ENCODE assay signal across 8 cellular contexts in genomic region chr6:43772571-43773049, GRCh38. TPM values are rescaled to one million over a fixed set of nuclear protein-coding genes. Genes with fewer than 3 reads are reported as not detected.
DNase-seq lines count a peak whose midpoint lies in the region; ATAC-seq, FAIRE-seq and TF ChIP-seq lines count a peak whose summit lies in the region.

No MANE protein-coding gene starts in this region.

- ATAC-seq in naive B cell (ENCODE audit: low read depth in 2 of 2) (no peak), GM21423 (IDR thresholded peaks at IDR 0.05; ENCODE audit: unreplicated experiment) (no peak), HG03439 (IDR thresholded peaks at IDR 0.05; ENCODE audit: unreplicated experiment) (no peak)

- H3K27ac ChIP-seq in H9 (ENCODE audit: insufficient read length, low read depth, low read length) (no peak overlapping the region), RWPE1 (peak overlapping the region; percentile 93), endothelial cell of umbilical vein (ENCODE audit: insufficient read depth, low read depth, low read length) (peak overlapping the region; percentile 71)

- WGBS in H9 (ENCODE audit: extremely low coverage, insufficient read length, low lambda C conversion rate) = no CpG with 5 or more reads among the region's 7 CpGs

- dilution Hi-C loops in endothelial cell of umbilical vein (cut with MboI; ENCODE audit: extremely low pct_ligation_motif_present, low sequenced_read_pairs) = no loop called here

- H2BK12ac ChIP-seq in H9 (ENCODE audit: insufficient read length, low read depth, low read length) = no peak overlapping the region

- H3K36me3 Mint-ChIP-seq in H9 (ENCODE audit: insufficient read depth in 1 of 3, low read depth in 3 of 3) (peaks cover 11 to 21% (median 13%) of the 10 kb centered on the region in 3 experiments), naive B cell (no peaks in the 10 kb centered on the region)

- H3K4me1 ChIP-seq in H9 (ENCODE audit: insufficient read depth, low read length) (peaks cover 5% of the 10 kb centered on the region; the same call in 1 of the 2 replicates), endothelial cell of umbilical vein (ENCODE audit: control insufficient read depth, extremely low read depth, insufficient read depth, low read length) (peaks cover 19% of the 10 kb centered on the region)

- H2AFZ ChIP-seq in H9 (ENCODE audit: low read length) (no peak overlapping the region), endothelial cell of umbilical vein (ENCODE audit: low read depth, low read length) (peak overlapping the region; percentile 20)

- H3K4me3 Mint-ChIP-seq in H9 (peak overlapping the region; percentile 87 to 94), naive B cell (peak overlapping the region; percentile 62 to 98 (median 84))

- peak overlapping the region; percentile 65 for H4K5ac ChIP-seq in H9 (ENCODE audit: insufficient read length, low read depth, low read length)

- H4K8ac ChIP-seq in H9 (replicated peaks; ENCODE audit: insufficient read length, low read depth, low read length) = no peak overlapping the region

- no peak overlapping the region for H3K56ac ChIP-seq in H9 (ENCODE audit: insufficient read length, low read depth, low read length)

- no peaks in the 10 kb centered on the region for H3K9me3 ChIP-seq in H9 (ENCODE audit: control insufficient read depth, low read depth, low read length)
- no peaks in the 10 kb centered on the region for H3K9me3 ChIP-seq in endothelial cell of umbilical vein (replicated peaks; ENCODE audit: control insufficient read depth, insufficient read depth, low read length)

- H3K4me2 ChIP-seq in H9 (ENCODE audit: insufficient read depth, insufficient read length, low read length) = peak overlapping the region; percentile 93
- peak overlapping the region; percentile 86 for H3K4me2 ChIP-seq in endothelial cell of umbilical vein (ENCODE audit: insufficient read depth, low read length)

- TF ChIP-seq CTCF in H9 (conservative IDR thresholded peaks at IDR 0.05) = peak; percentile 32; the same call in 1 of the 3 replicates
- no peak for TF ChIP-seq CTCF in RWPE1 (conservative IDR thresholded peaks at IDR 0.05; ENCODE audit: low read depth)
- no peak for TF ChIP-seq CTCF in endothelial cell of umbilical vein (IDR thresholded peaks at IDR 0.05; ENCODE audit: extremely low read depth in 1 of 2, insufficient read depth in 1 of 2, low read depth in 1 of 2, low read length in 2 of 2)

- H3K27me3 Mint-ChIP-seq in H9 (ENCODE audit: low read depth) (no peaks in the 10 kb centered on the region), naive B cell (peaks cover 14 to 42% (median 17%) of the 10 kb centered on the region in 3 donors)

- FAIRE-seq in endothelial cell of umbilical vein (lab: Jason Lieb, UNC) = peak; percentile 35

- BruUV-seq in endothelial cell of umbilical vein (replicated peaks; lab: Mats Ljungman, UMichigan) = no TSS peak

- CTCF ChIA-PET in RWPE1 (lab: Yijun Ruan, JAX) (interaction anchor here (0.5 to 3.5 kb wide), 16 partner anchors 14 to 384 kb away, joined by 3 to 33 read pairs (median 3); no protein-coding TSS in a partner anchor), endothelial cell of umbilical vein (lab: Charles Lee) (interaction anchor here (0.6 to 5.6 kb wide), 17 partner anchors 10 to 318 kb away, joined by 3 to 141 read pairs (median 4); partner anchors contain the start of genes MAD2L1BP and RSPH9)

- H3K9me3 Mint-ChIP-seq in H9 (no peaks in the 10 kb centered on the region; a peak in 1 of 5 replicates), naive B cell (no peaks in the 10 kb centered on the region)

- POLR2A ChIA-PET in RWPE1 (lab: Yijun Ruan, JAX; ENCODE audit: low non-redundant PET) (interaction anchor here (0.9 kb wide), 1 partner anchor 48 kb away, joined by 3 read pairs; no protein-coding TSS in a partner anchor), endothelial cell of umbilical vein (lab: Charles Lee) (interaction anchor here (1.1 kb wide), 1 partner anchor 104 kb away, joined by 3 read pairs; no protein-coding TSS in a partner anchor)

- no peak overlapping the region for H2BK15ac ChIP-seq in H9 (ENCODE audit: low read depth, low read length)

- H3K9me1 ChIP-seq in endothelial cell of umbilical vein (replicated peaks; ENCODE audit: control insufficient read depth, extremely low read depth, insufficient read depth, low read length) = no peaks in the 10 kb centered on the region

- H3K14ac ChIP-seq in H9 (ENCODE audit: insufficient read depth, low read length) = peak overlapping the region; percentile 94

- peak overlapping the region; percentile 93 for H3K18ac ChIP-seq in H9 (ENCODE audit: insufficient read length, low read depth, low read length)

- H4K20me1 ChIP-seq in H9 (ENCODE audit: control insufficient read depth, insufficient read depth, insufficient read length) (no peaks in the 10 kb centered on the region), endothelial cell of umbilical vein (replicated peaks; ENCODE audit: control insufficient read depth, extremely low read depth, insufficient read depth, low read length) (no peaks in the 10 kb centered on the region)

- no peaks in the 10 kb centered on the region for H3K79me1 ChIP-seq in H9 (ENCODE audit: insufficient read depth, low read depth, low read length, poor library complexity, severe bottlenecking)

- peaks cover 36 to 47% of the 10 kb centered on the region in 2 experiments for H3K4me1 Mint-ChIP-seq in H9
- H3K4me1 Mint-ChIP-seq in naive B cell = peaks cover 37 to 58% (median 49%) of the 10 kb centered on the region in 3 donors

- H3K36me3 ChIP-seq in endothelial cell of umbilical vein (ENCODE audit: control insufficient read depth in 2 of 2, extremely low read depth in 1 of 2, insufficient read depth in 2 of 2, low read length in 2 of 2) = peaks cover 0 to under 1% of the 10 kb centered on the region in 2 experiments

- peak overlapping the region; percentile 91 for H4K91ac ChIP-seq in H9 (ENCODE audit: insufficient read length, low read depth, low read length)

- 0 out of 2 replicates have a peak overlapping the region, but pooled peaks have one; percentile 49 for H3K4ac ChIP-seq in H9 (ENCODE audit: low read depth, low read length)

- no peak overlapping the region for H2BK5ac ChIP-seq in H9 (ENCODE audit: insufficient read length, low read length)

- no peak overlapping the region for H2BK20ac ChIP-seq in H9 (ENCODE audit: low read depth, low read length, poor library complexity, severe bottlenecking)

- no peak for TF ChIP-seq POLR2A in endothelial cell of umbilical vein (IDR thresholded peaks at IDR 0.05; ENCODE audit: low read depth, low read length)

- H3K79me2 ChIP-seq in H9 (ENCODE audit: insufficient read depth, low read length) (peaks cover 3% of the 10 kb centered on the region; the same call in 1 of the 2 replicates), endothelial cell of umbilical vein (ENCODE audit: control insufficient read depth, insufficient read depth, low read length) (peaks cover 16% of the 10 kb centered on the region)

- no peak overlapping the region for H2AK5ac ChIP-seq in H9 (ENCODE audit: insufficient read length, low read length)

- H3K27me3 ChIP-seq in H9 (ENCODE audit: insufficient read depth, low read length) (no peaks in the 10 kb centered on the region), endothelial cell of umbilical vein (ENCODE audit: control insufficient read depth in 2 of 2, insufficient read depth in 2 of 2, low read length in 2 of 2) (no peaks in the 10 kb centered on the region)

- peak overlapping the region in 2 of 3 experiments; percentile 75 to 86 for H3K4me3 ChIP-seq in endothelial cell of umbilical vein (replicated peaks in 1 of 3; ENCODE audit: insufficient read depth in 1 of 3, low read depth in 1 of 3, low read length in 3 of 3)

- peak; percentile 73 for DNase-seq in H9
- DNase-seq in RWPE1 (ENCODE audit: low spot score) = no peak
- DNase-seq in endothelial cell of umbilical vein (ENCODE audit: low read depth, low spot score) = peak; percentile 31
- no peak for DNase-seq in naive B cell
- DNase-seq in NCI-H2107 treated with DMSO at 0.1 percent for 48 hours (lab: John Stamatoyannopoulos, UW; ENCODE audit: unreplicated experiment) = no peak
- DNase-seq in NOMO-1 (lab: John Stamatoyannopoulos, UW; ENCODE audit: unreplicated experiment in 2 of 2) = no peak

- H2BK120ac ChIP-seq in H9 (ENCODE audit: low read depth, low read length, poor library complexity, severe bottlenecking) = no peak overlapping the region

- H3K23ac ChIP-seq in H9 (ENCODE audit: insufficient read length, low read depth, low read length) = no peak overlapping the region

- H3K9ac ChIP-seq in H9 (ENCODE audit: extremely low read depth, insufficient read length, low read length) = peak overlapping the region; percentile 83
- H3K9ac ChIP-seq in endothelial cell of umbilical vein (replicated peaks; ENCODE audit: extremely low read depth, insufficient read depth, low read length) = peak overlapping the region; percentile 90

- H3K27ac Mint-ChIP-seq in H9 (peak overlapping the region; percentile 73 to 98 (median 88); a peak in 4 of 7 replicates), naive B cell (no peak overlapping the region)

- H3T11ph ChIP-seq in H9 (ENCODE audit: low read length) = no peak overlapping the region

- intact Hi-C loops in endothelial cell of umbilical vein (cut with micrococcal nuclease) = loop anchor here (1.0 to 5.0 kb wide), 5 partner anchors 65 to 285 kb away; no protein-coding TSS in a partner anchor

- peaks cover 19% of the 10 kb centered on the region for H3K23me2 ChIP-seq in H9 (ENCODE audit: insufficient read length, low read depth, low read length, poor library complexity, severe bottlenecking)

TF ChIP-seq in endothelial cell of umbilical vein, 7 proteins besides CTCF, POLR2A, EP300 and RAD21 (continues in another document):
- TF ChIP-seq MAX (IDR thresholded peaks at IDR 0.05; ENCODE audit: insufficient read depth, insufficient read length) (no peak), MYC (IDR thresholded peaks at IDR 0.05; ENCODE audit: low read depth, low read length) (no peak), POLR2AphosphoS5 (IDR thresholded peaks at IDR 0.05; ENCODE audit: insufficient read depth, low read depth, low read length) (no peak), EZH2 (IDR thresholded peaks at IDR 0.05; ENCODE audit: borderline replicate concordance, low read depth, low read length, severe bottlenecking) (no peak)

RNA-seq across cellular contexts. Expression of gene VEGFA, which starts 2.6 kb away (rescaled TPM):
- total RNA-seq in H9 (2021) (46.1 and 47.9 TPM in 2 replicates), endothelial cell of umbilical vein (16.6 and 18.1 TPM in 2 replicates)
- polyA plus RNA-seq in endothelial cell of umbilical vein (19.9 and 26.2 TPM in 2 replicates), naive B cell (ENCODE audit: low read depth in 6 of 6) (under 1 TPM in 4 of 6 donors, not detected in 2; 0.08 to 0.70 (median 0.41) TPM)
- 25.8 and 26.3 TPM in 2 replicates for polyA plus RNA-seq in endothelial cell of umbilical vein (2011; cell fraction: cytosol; rRNA removed)
- polyA plus RNA-seq in endothelial cell of umbilical vein (2011; cell fraction: nucleus; rRNA removed) = 85.5 and 96.9 TPM in 2 replicates
- 15.5 and 19.0 TPM in 2 replicates for polyA plus RNA-seq in endothelial cell of umbilical vein (2012)
- polyA minus RNA-seq in endothelial cell of umbilical vein = 44.6 and 71.9 TPM in 2 replicates
- 44.8 TPM for polyA minus RNA-seq in endothelial cell of umbilical vein (2011; cell fraction: cytosol; rRNA and poly(A)+ RNA removed)
- 16.2 and 21.6 TPM in 2 replicates for polyA minus RNA-seq in endothelial cell of umbilical vein (2011; cell fraction: nucleus; rRNA and poly(A)+ RNA removed)

Comparison
In these comparisons a context has a peak if more than half of its experiments do, and no peak if none do; other contexts are left out.
1. DNase-seq: peak in H9 (single experiment) and endothelial cell of umbilical vein (single experiment); none in RWPE1 (single experiment), naive B cell (single experiment), NCI-H2107 treated with DMSO at 0.1 percent for 48 hours (single experiment) and NOMO-1 (0 of 2).
2. H3K27ac Mint-ChIP-seq: peak in H9 (3 of 3); none in naive B cell (0 of 6).